Comparison of ENCODE assay signal across 1 cellular context in genomic region chr7:94630855-94631254, GRCh38.
TF ChIP-seq lines count a peak whose summit lies in the region.

No MANE protein-coding gene starts in this region.

TF ChIP-seq in HepG2, 621 proteins besides CTCF, POLR2A, EP300 and RAD21 (continues in another document):
- peak; percentile 73 for TF ChIP-seq PAXIP1 (CRISPR knock-in tag; conservative IDR thresholded peaks at IDR 0.05)
- TF ChIP-seq MED8 (CRISPR knock-in tag; IDR thresholded peaks at IDR 0.05; ENCODE audit: insufficient replicate concordance) = no peak
- TF ChIP-seq NR2F6 (IDR thresholded peaks at IDR 0.05) = 0 out of 2 replicates have a peak, but pooled peaks have one; percentile 11
- peak; percentile 24; the same call in 1 of the 2 replicates for TF ChIP-seq NR2F6 (CRISPR knock-in tag; IDR thresholded peaks at IDR 0.05)
- no peak for TF ChIP-seq ZMYM2 (CRISPR knock-in tag; IDR thresholded peaks at IDR 0.05)
- 0 out of 2 replicates have a peak, but pooled peaks have one; percentile 36 for TF ChIP-seq HNF1A (IDR thresholded peaks at IDR 0.05; ENCODE audit: low read depth)
- TF ChIP-seq HNF1A (CRISPR knock-in tag; IDR thresholded peaks at IDR 0.05; ENCODE audit: borderline replicate concordance) = peak; percentile 61; the same call in 1 of the 2 replicates
- TF ChIP-seq HDAC2 (CRISPR knock-in tag; IDR thresholded peaks at IDR 0.05) = 0 out of 2 replicates have a peak, but pooled peaks have one; percentile 26
- no peak for TF ChIP-seq SMAD1 (CRISPR knock-in tag; IDR thresholded peaks at IDR 0.05; ENCODE audit: borderline replicate concordance, low read depth)
- peak; percentile 61; the same call in 1 of the 2 replicates for TF ChIP-seq ELF3 (CRISPR knock-in tag; IDR thresholded peaks at IDR 0.05)
- TF ChIP-seq, protein P1, sequence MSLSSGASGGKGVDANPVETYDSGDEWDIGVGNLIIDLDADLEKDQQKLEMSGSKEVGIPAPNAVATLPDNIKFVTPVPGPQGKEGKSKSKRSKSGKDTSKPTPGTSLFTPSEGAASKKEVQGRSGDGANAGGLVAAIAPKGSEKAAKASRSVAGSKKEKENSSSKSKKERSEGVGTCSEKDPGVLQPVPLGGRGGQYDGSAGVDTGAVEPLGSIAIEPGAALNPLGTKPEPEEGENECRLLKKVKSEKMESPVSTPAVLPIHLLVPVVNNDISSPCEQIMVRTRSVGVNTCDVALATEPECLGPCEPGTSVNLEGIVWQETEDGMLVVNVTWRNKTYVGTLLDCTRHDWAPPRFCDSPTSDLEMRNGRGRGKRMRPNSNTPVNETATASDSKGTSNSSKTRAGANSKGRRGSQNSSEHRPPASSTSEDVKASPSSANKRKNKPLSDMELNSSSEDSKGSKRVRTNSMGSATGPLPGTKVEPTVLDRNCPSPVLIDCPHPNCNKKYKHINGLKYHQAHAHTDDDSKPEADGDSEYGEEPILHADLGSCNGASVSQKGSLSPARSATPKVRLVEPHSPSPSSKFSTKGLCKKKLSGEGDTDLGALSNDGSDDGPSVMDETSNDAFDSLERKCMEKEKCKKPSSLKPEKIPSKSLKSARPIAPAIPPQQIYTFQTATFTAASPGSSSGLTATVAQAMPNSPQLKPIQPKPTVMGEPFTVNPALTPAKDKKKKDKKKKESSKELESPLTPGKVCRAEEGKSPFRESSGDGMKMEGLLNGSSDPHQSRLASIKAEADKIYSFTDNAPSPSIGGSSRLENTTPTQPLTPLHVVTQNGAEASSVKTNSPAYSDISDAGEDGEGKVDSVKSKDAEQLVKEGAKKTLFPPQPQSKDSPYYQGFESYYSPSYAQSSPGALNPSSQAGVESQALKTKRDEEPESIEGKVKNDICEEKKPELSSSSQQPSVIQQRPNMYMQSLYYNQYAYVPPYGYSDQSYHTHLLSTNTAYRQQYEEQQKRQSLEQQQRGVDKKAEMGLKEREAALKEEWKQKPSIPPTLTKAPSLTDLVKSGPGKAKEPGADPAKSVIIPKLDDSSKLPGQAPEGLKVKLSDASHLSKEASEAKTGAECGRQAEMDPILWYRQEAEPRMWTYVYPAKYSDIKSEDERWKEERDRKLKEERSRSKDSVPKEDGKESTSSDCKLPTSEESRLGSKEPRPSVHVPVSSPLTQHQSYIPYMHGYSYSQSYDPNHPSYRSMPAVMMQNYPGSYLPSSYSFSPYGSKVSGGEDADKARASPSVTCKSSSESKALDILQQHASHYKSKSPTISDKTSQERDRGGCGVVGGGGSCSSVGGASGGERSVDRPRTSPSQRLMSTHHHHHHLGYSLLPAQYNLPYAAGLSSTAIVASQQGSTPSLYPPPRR (CRISPR knock-in tag; IDR thresholded peaks at IDR 0.05; ENCODE audit: borderline replicate concordance) = peak; percentile 60; the same call in 1 of the 2 replicates
- no peak for TF ChIP-seq RARA (CRISPR knock-in tag; IDR thresholded peaks at IDR 0.05)
- peak; percentile 58 for TF ChIP-seq CREM (IDR thresholded peaks at IDR 0.05)
- no peak for TF ChIP-seq CREM (CRISPR knock-in tag; IDR thresholded peaks at IDR 0.05)
- TF ChIP-seq ZNF512B (CRISPR knock-in tag; IDR thresholded peaks at IDR 0.05; ENCODE audit: borderline replicate concordance) = no peak
- no peak for TF ChIP-seq ZFYVE20 (CRISPR knock-in tag; IDR thresholded peaks at IDR 0.05; ENCODE audit: borderline replicate concordance, low read depth)
- no peak for TF ChIP-seq PCBP2 (optimal IDR thresholded peaks at IDR 0.05; ENCODE audit: low read depth, low read length, poor library complexity, severe bottlenecking)
- TF ChIP-seq NFYC (CRISPR knock-in tag; IDR thresholded peaks at IDR 0.05) = no peak
- no peak for TF ChIP-seq KLF12 (CRISPR knock-in tag; IDR thresholded peaks at IDR 0.05; ENCODE audit: borderline replicate concordance)
- TF ChIP-seq ZNF576 (CRISPR knock-in tag; IDR thresholded peaks at IDR 0.05) = no peak
- no peak for TF ChIP-seq SOX6 (IDR thresholded peaks at IDR 0.05)
- peak; percentile 69 for TF ChIP-seq SOX6 (CRISPR knock-in tag; IDR thresholded peaks at IDR 0.05)
- no peak for TF ChIP-seq ZNF652 (CRISPR knock-in tag; IDR thresholded peaks at IDR 0.05; ENCODE audit: borderline replicate concordance, low read depth)
- TF ChIP-seq TCF7 (IDR thresholded peaks at IDR 0.05; ENCODE audit: low read depth) = peak; percentile 65
- peak; percentile 43; the same call in 1 of the 2 replicates for TF ChIP-seq HMG20A (CRISPR knock-in tag; IDR thresholded peaks at IDR 0.05; ENCODE audit: borderline replicate concordance)
- no peak for TF ChIP-seq MEIS1 (CRISPR knock-in tag; IDR thresholded peaks at IDR 0.05; ENCODE audit: borderline replicate concordance)
- TF ChIP-seq RXRB (CRISPR knock-in tag; IDR thresholded peaks at IDR 0.05; ENCODE audit: borderline replicate concordance) = peak; percentile 40; the same call in 1 of the 2 replicates
- no peak for TF ChIP-seq DPF2 (CRISPR knock-in tag; IDR thresholded peaks at IDR 0.05; ENCODE audit: borderline replicate concordance, low read depth)
- TF ChIP-seq ZNF629 (CRISPR knock-in tag; conservative IDR thresholded peaks at IDR 0.05) = no peak
- TF ChIP-seq, protein P2, sequence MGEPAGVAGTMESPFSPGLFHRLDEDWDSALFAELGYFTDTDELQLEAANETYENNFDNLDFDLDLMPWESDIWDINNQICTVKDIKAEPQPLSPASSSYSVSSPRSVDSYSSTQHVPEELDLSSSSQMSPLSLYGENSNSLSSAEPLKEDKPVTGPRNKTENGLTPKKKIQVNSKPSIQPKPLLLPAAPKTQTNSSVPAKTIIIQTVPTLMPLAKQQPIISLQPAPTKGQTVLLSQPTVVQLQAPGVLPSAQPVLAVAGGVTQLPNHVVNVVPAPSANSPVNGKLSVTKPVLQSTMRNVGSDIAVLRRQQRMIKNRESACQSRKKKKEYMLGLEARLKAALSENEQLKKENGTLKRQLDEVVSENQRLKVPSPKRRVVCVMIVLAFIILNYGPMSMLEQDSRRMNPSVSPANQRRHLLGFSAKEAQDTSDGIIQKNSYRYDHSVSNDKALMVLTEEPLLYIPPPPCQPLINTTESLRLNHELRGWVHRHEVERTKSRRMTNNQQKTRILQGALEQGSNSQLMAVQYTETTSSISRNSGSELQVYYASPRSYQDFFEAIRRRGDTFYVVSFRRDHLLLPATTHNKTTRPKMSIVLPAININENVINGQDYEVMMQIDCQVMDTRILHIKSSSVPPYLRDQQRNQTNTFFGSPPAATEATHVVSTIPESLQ (CRISPR knock-in tag; conservative IDR thresholded peaks at IDR 0.05) = no peak
- peak; percentile 40; the same call in 1 of the 2 replicates for TF ChIP-seq SAP130 (CRISPR knock-in tag; IDR thresholded peaks at IDR 0.05; ENCODE audit: low read depth)
- peak; percentile 65; the same call in 1 of the 2 replicates for TF ChIP-seq FOXP4 (CRISPR knock-in tag; IDR thresholded peaks at IDR 0.05)
- TF ChIP-seq, protein P3, sequence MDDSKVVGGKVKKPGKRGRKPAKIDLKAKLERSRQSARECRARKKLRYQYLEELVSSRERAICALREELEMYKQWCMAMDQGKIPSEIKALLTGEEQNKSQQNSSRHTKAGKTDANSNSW (CRISPR knock-in tag; IDR thresholded peaks at IDR 0.05; ENCODE audit: borderline replicate concordance) = no peak
- no peak for TF ChIP-seq YEATS2 (CRISPR knock-in tag; IDR thresholded peaks at IDR 0.05; ENCODE audit: borderline replicate concordance)
- TF ChIP-seq, protein P4, sequence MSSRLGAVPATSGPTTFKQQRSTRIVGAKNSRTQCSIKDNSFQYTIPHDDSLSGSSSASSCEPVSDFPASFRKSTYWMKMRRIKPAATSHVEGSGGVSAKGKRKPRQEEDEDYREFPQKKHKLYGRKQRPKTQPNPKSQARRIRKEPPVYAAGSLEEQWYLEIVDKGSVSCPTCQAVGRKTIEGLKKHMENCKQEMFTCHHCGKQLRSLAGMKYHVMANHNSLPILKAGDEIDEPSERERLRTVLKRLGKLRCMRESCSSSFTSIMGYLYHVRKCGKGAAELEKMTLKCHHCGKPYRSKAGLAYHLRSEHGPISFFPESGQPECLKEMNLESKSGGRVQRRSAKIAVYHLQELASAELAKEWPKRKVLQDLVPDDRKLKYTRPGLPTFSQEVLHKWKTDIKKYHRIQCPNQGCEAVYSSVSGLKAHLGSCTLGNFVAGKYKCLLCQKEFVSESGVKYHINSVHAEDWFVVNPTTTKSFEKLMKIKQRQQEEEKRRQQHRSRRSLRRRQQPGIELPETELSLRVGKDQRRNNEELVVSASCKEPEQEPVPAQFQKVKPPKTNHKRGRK (CRISPR knock-in tag; IDR thresholded peaks at IDR 0.05) = no peak
- peak; percentile 75 for TF ChIP-seq MED1 (CRISPR knock-in tag; IDR thresholded peaks at IDR 0.05)
- TF ChIP-seq GATA4 (IDR thresholded peaks at IDR 0.05; ENCODE audit: borderline replicate concordance, low read depth) = peak; percentile 63; the same call in 1 of the 2 replicates
